In the genomic region with DNA sequence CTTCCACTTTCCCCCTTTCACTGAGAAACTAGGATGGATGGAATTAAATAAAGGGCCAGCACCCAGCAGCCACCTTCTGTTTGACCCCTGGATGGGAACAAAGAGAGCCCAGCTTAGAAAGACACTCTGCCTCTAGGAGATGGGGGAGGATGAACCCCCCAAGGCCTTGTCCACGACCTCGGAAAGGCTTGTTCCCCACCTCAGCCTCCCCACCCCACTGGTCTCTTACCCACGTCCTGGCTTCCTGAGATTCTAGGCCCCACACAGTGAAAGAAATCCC, we compare ENCODE assay signal across 8 cellular contexts. TPM values are rescaled to one million over a fixed set of nuclear protein-coding genes. Genes with fewer than 3 reads are reported as not detected.
DNase-seq lines count a peak whose midpoint lies in the region; ATAC-seq and TF ChIP-seq lines count a peak whose summit lies in the region.

No MANE protein-coding gene starts in this region.

- CTCF ChIA-PET in CD8-positive, alpha-beta T cell (lab: Charles Lee): interaction anchor here (1.3 to 3.0 kb wide), 6 partner anchors 21 to 38 kb away, joined by 3 to 16 read pairs (median 7); no protein-coding TSS in a partner anchor

- peaks cover 99% of the 10 kb centered on the region for H4K20me1 ChIP-seq in neural progenitor cell (ENCODE audit: low read depth)

- H3K36me3 Mint-ChIP-seq in CD8-positive, alpha-beta T cell: peaks cover 31% of the 10 kb centered on the region
- H3K36me3 Mint-ChIP-seq in IgD-negative memory B cell: peaks cover 3% of the 10 kb centered on the region
- H3K36me3 Mint-ChIP-seq in neural progenitor cell: peaks cover 11% of the 10 kb centered on the region

- H2AFZ ChIP-seq in neural progenitor cell (replicated peaks): no peak overlapping the region

- peak overlapping the region; percentile 87 for H3K4me2 ChIP-seq in neural progenitor cell

- DNase-seq in CD8-positive, alpha-beta T cell: no peak
- DNase-seq in ecto neural progenitor cell (ENCODE audit: low spot score) (peak; percentile 81), neural progenitor cell (ENCODE audit: low spot score) (no peak), cerebellar cortex (ENCODE audit: low spot score) (no peak)
- no peak for DNase-seq in stimulated activated CD4-positive, alpha-beta T cell treated with anti-CD3 and anti-CD28 coated beads, Interleukin-1b, Interleukin-23, amount 100 ng/mL, for 48 hours

- H3K9me3 ChIP-seq in CD8-positive, alpha-beta T cell (ENCODE audit: low read length): no peaks in the 10 kb centered on the region
- no peaks in the 10 kb centered on the region for H3K9me3 ChIP-seq in neural progenitor cell (ENCODE audit: low read depth)

- H3K4me1 Mint-ChIP-seq in CD8-positive, alpha-beta T cell (ENCODE audit: low read depth): peaks cover 98% of the 10 kb centered on the region
- peaks cover 66 to 85% (median 69%) of the 10 kb centered on the region in 3 donors for H3K4me1 Mint-ChIP-seq in IgD-negative memory B cell
- H3K4me1 Mint-ChIP-seq in neural progenitor cell: peaks cover 86% of the 10 kb centered on the region

- intact Hi-C loops in CD8-positive, alpha-beta T cell (cut with DNase I, micrococcal nuclease): loop anchor here in 1 of 2 experiments (2.0 kb wide), 3 partner anchors 20 to 60 kb away; a partner anchor contains a TSS

- no peaks in the 10 kb centered on the region for H3K27me3 Mint-ChIP-seq in CD8-positive, alpha-beta T cell (ENCODE audit: low read depth)
- H3K27me3 Mint-ChIP-seq in IgD-negative memory B cell (no peaks in the 10 kb centered on the region), neural progenitor cell (ENCODE audit: insufficient read depth, low read depth) (peaks cover 20% of the 10 kb centered on the region)

- peak overlapping the region; percentile 39 for H3K4me3 ChIP-seq in CD8-positive, alpha-beta T cell (ENCODE audit: low read depth, low read length)
- peak overlapping the region; percentile 40 for H3K4me3 ChIP-seq in neural progenitor cell

- no peaks in the 10 kb centered on the region for H3K9me3 Mint-ChIP-seq in CD8-positive, alpha-beta T cell
- H3K9me3 Mint-ChIP-seq in IgD-negative memory B cell (no peaks in the 10 kb centered on the region), neural progenitor cell (no peaks in the 10 kb centered on the region)

- POLR2A ChIA-PET in CD8-positive, alpha-beta T cell (lab: Charles Lee): interaction anchor here (1.2 to 3.2 kb wide), 5 partner anchors 10 to 37 kb away, joined by 3 to 25 read pairs (median 4); a partner anchor contains a TSS

- peaks cover 61% of the 10 kb centered on the region for H3K79me2 ChIP-seq in neural progenitor cell (ENCODE audit: low read depth)

- H3K9ac ChIP-seq in neural progenitor cell: no peak overlapping the region

- peak overlapping the region; percentile 78 for H3K4me3 Mint-ChIP-seq in CD8-positive, alpha-beta T cell
- H3K4me3 Mint-ChIP-seq in IgD-negative memory B cell (peak overlapping the region; percentile 56 to 92 (median 78)), neural progenitor cell (peak overlapping the region; percentile 84)

- peaks cover 95% of the 10 kb centered on the region for H3K4me1 ChIP-seq in CD8-positive, alpha-beta T cell (ENCODE audit: insufficient read depth, low read length)
- peaks cover 70% of the 10 kb centered on the region for H3K4me1 ChIP-seq in neural progenitor cell

- H3K27me3 ChIP-seq in CD8-positive, alpha-beta T cell (ENCODE audit: insufficient read depth, low read length): no peaks in the 10 kb centered on the region
- peaks cover 54% of the 10 kb centered on the region for H3K27me3 ChIP-seq in neural progenitor cell

- no peaks in the 10 kb centered on the region for H3K36me3 ChIP-seq in CD8-positive, alpha-beta T cell (ENCODE audit: insufficient read depth, low read length)
- H3K36me3 ChIP-seq in neural progenitor cell: no peaks in the 10 kb centered on the region

- peak overlapping the region; percentile 67 for H3K27ac ChIP-seq in CD8-positive, alpha-beta T cell (ENCODE audit: low read depth, low read length)
- H3K27ac ChIP-seq in neural progenitor cell: peak overlapping the region; percentile 80

- TF ChIP-seq CTCF in CD8-positive, alpha-beta T cell (IDR thresholded peaks at IDR 0.05): no peak
- TF ChIP-seq CTCF in neural progenitor cell (IDR thresholded peaks at IDR 0.05): no peak

- peaks cover 44% of the 10 kb centered on the region for H3F3A ChIP-seq in neural progenitor cell (ENCODE audit: low read depth)

- no peak for ATAC-seq in CD8-positive, alpha-beta T cell
- ATAC-seq in GM18873 (IDR thresholded peaks at IDR 0.05; ENCODE audit: low FRiP score, unreplicated experiment): no peak
- ATAC-seq in GM21515 (IDR thresholded peaks at IDR 0.05; ENCODE audit: unreplicated experiment): no peak

- peak overlapping the region; percentile 97 for H3K27ac Mint-ChIP-seq in CD8-positive, alpha-beta T cell
- H3K27ac Mint-ChIP-seq in IgD-negative memory B cell (peak overlapping the region; percentile 77 to 94 (median 92)), neural progenitor cell (peak overlapping the region; percentile 96)

RNA-seq across cellular contexts. Expression of a gene that starts 9.7 kb away (rescaled TPM):
- 100 to 1,000 TPM; 212 to 214 TPM for total RNA-seq in CD8-positive, alpha-beta T cell
- 22.8 TPM for polyA plus RNA-seq in IgD-negative memory B cell
- total RNA-seq in neural progenitor cell (ENCODE audit: low replicate concordance): 1.6 and 4.4 TPM in 2 replicates

RNA-seq across cellular contexts. Expression of a gene that starts 25.1 kb away (rescaled TPM):
- not detected for total RNA-seq in CD8-positive, alpha-beta T cell
- polyA plus RNA-seq in IgD-negative memory B cell: not detected
- 0.53 and 1.7 TPM in 2 replicates for total RNA-seq in neural progenitor cell (ENCODE audit: low replicate concordance)

RNA-seq across cellular contexts. Expression of a gene that starts 59.6 kb away (rescaled TPM):
- total RNA-seq in CD8-positive, alpha-beta T cell: under 1 TPM; 0.49 to 0.75 TPM
- 0.90 TPM for polyA plus RNA-seq in IgD-negative memory B cell
- total RNA-seq in neural progenitor cell (ENCODE audit: low replicate concordance): 4.9 and 7.6 TPM in 2 replicates

Comparison
In these comparisons a context has a peak if more than half of its experiments do, and no peak if none do; other contexts are left out.
1. RNA of a gene that starts 9.7 kb away (total RNA-seq): 212 to 214 TPM in CD8-positive, alpha-beta T cell; 1.6 to 4.4 TPM in neural progenitor cell; every median in the first group is over 10 times any median in the second.
2. Peak in every context shown above with its lines, with median percentiles within 50 percentile points of each other: H3K27ac Mint-ChIP-seq and H3K4me3 Mint-ChIP-seq.